In the genomic region with DNA sequence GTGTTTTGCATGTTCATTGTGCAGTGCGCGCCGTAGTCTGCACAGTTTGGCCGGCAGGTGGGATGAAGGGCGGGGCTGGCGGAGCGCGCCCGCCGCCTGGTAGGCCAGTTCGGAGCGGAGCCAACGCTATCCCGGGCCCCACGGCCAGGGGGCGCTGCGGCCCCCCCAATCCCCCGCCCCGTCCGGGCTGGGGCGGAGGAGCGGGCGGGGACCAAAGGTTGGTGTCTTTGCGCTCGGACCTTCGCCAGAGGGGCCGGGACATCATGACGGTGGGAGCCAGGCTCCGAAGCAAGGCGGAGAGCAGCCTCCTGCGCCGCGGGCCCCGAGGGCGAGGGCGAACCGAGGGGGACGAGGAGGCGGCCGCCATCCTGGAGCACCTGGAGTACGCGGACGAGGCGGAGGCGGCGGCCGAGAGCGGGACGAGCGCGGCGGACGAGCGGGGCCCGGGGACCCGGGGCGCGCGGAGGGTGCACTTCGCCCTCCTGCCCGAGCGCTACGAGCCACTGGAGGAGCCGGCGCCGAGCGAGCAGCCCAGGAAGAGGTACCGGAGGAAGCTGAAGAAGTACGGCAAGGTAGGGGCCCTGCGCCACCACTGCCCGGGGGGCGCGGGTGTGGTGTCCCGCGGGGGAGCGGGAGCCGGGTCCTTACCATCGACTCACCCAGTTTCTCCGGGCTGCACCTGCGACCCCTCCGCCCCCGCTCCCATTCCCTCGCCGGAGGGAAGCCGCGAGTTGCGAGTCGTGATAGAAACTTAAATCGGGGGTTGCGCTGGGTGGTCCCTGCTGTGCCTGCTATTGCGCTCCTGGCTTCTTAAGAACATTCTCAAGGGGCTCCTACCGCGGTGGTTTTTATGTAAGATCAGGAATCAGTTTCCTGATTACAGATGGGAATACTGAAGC, we compare ENCODE assay signal across 8 cellular contexts. TPM values are rescaled to one million over a fixed set of nuclear protein-coding genes. Genes with fewer than 3 reads are reported as not detected.
DNase-seq lines count a peak whose midpoint lies in the region; ATAC-seq and TF ChIP-seq lines count a peak whose summit lies in the region.

A gene with protein sequence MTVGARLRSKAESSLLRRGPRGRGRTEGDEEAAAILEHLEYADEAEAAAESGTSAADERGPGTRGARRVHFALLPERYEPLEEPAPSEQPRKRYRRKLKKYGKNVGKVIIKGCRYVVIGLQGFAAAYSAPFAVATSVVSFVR (plus strand): TSS at position 224 of the 899 bp plus-strand sequence. CDS start 40 bp downstream, at position 264.

- peak; percentile 81 for DNase-seq in COLO829 (ENCODE audit: low spot score)
- peak; percentile 89 for DNase-seq in HK-2 (ENCODE audit: unreplicated experiment)
- peak; percentile 84 for DNase-seq in OCI-M1 (lab: John Stamatoyannopoulos, UW)
- DNase-seq in activated T-helper 9 cell treated with anti-CD3 and anti-CD28 coated beads, Interleukin-2, amount 50 U/mL, for 16 hours (ENCODE audit: low read depth) = peak; percentile 61
- peak; percentile 16 for DNase-seq in fibroblast of the aortic adventitia (ENCODE audit: low read depth)

- H3K36me3 ChIP-seq in neuron (ENCODE audit: insufficient read depth, low read length) (no peaks in the 10 kb centered on the region), stomach smooth muscle (ENCODE audit: control insufficient read depth in 2 of 2, insufficient read depth in 2 of 2, low read length in 2 of 2) (no peaks in the 10 kb centered on the region)

- no peaks in the 10 kb centered on the region for H3K4me1 ChIP-seq in neuron (ENCODE audit: insufficient read depth, low read length)
- peaks cover 12% of the 10 kb centered on the region for H3K4me1 ChIP-seq in stomach smooth muscle (ENCODE audit: control insufficient read depth, insufficient read depth, low read length)

- H2AFZ ChIP-seq in neuron (ENCODE audit: low read depth, low read length) = peak within 1 kb of the TSS; percentile 78

- TF ChIP-seq CTCF in fibroblast of the aortic adventitia (IDR thresholded peaks at IDR 0.05; ENCODE audit: insufficient read depth, low read length) = peak; percentile 62

- no peak within 1 kb of the TSS for H3K27ac ChIP-seq in stomach smooth muscle (ENCODE audit: low read length)

- ATAC-seq in GM19467 (IDR thresholded peaks at IDR 0.05; ENCODE audit: unreplicated experiment) = peak; percentile 99

- H3K27me3 ChIP-seq in neuron (ENCODE audit: insufficient read depth, low read length) = peaks cover 34% of the 10 kb centered on the region
- peaks cover 32% of the 10 kb centered on the region in 2 donors for H3K27me3 ChIP-seq in stomach smooth muscle (ENCODE audit: control insufficient read depth in 1 of 2, insufficient read depth in 2 of 2, low read length in 2 of 2)

- peak within 1 kb of the TSS; percentile 56 for H3K4me3 ChIP-seq in fibroblast of the aortic adventitia (ENCODE audit: low read depth, low read length)
- peak within 1 kb of the TSS; percentile 48 for H3K4me3 ChIP-seq in neuron (ENCODE audit: low read length)
- peak within 1 kb of the TSS; percentile 69 to 74 for H3K4me3 ChIP-seq in stomach smooth muscle (ENCODE audit: low read length in 2 of 2)

- H3K9ac ChIP-seq in stomach smooth muscle (ENCODE audit: low read length in 2 of 2) = no peak within 1 kb of the TSS

- H3K9me3 ChIP-seq in neuron (ENCODE audit: low read length) (no peaks in the 10 kb centered on the region), stomach smooth muscle (ENCODE audit: control insufficient read depth in 2 of 2, low read length in 2 of 2) (no peaks in the 10 kb centered on the region)

RNA-seq across cellular contexts. Expression of the gene that starts here (rescaled TPM):
- 0.09 TPM in 1 of 2 replicates, not detected in the other for total RNA-seq in fibroblast of the aortic adventitia (ENCODE audit: low replicate concordance)

Comparison
In these comparisons a context has a peak if more than half of its experiments do, and no peak if none do; other contexts are left out.
1. Peak in DNase-seq and H3K4me3 ChIP-seq in fibroblast of the aortic adventitia; RNA of the gene not detected or under 1 TPM.
2. DNase-seq: peak in every context shown above with its lines; median percentile 89 in HK-2; 84 in OCI-M1; 81 in COLO829; 61 in activated T-helper 9 cell treated with anti-CD3 and anti-CD28 coated beads, Interleukin-2, amount 50 U/mL, for 16 hours; 16 in fibroblast of the aortic adventitia.